25 cellular contexts compared by ENCODE assay signal in the genomic region with DNA sequence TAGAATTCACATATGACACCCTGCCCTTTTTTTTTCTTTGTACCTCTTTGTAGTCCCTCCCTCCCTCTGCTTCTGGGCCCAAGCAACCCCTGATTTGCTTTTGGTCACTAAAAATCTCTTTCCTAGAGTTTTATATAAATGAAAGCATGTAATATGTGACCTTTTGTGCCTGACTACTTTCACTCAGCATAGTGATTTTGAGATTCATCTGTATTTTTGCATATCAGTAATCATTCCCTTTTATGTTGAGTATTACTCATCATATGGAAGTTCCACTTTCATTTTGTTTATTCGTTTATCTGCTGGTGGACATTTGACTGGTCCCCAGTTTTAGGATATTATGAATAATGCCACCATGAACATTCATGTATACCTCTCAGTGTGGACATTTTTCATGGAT.
"Had no signal": no experiment of that assay in that cellular context is flagged by ENCODE, and none has a peak within 500 bp of the region (broad histone marks: within the 10 kb centered on the region; RNA-seq: fewer than 3 reads in every experiment).

No MANE protein-coding gene starts in this region.

- H3K27ac Mint-ChIP-seq: immature natural killer cell; naive thymus-derived CD8-positive, alpha-beta T cell; progenitor cell of endocrine pancreas had no signal

- H3K27ac ChIP-seq: left lung, lower lobe of right lung, right lobe of liver, stomach, thyroid gland, transverse colon, upper lobe of left lung had no signal

- H3K9me3 ChIP-seq: left lung, lower lobe of right lung, right atrium auricular region, right lobe of liver, stomach, testis, thyroid gland, transverse colon, upper lobe of left lung, vagina had no signal

- ATAC-seq: left colon; left lung; lower lobe of right lung; naive thymus-derived CD8-positive, alpha-beta T cell; right lobe of liver had no signal

- H3K36me3 ChIP-seq: left lung, lower lobe of right lung, right atrium auricular region, right lobe of liver, stomach, thyroid gland, transverse colon, upper lobe of left lung, vagina had no signal

- DNase-seq: hypothalamus; immature natural killer cell; kidney; left colon; left lung; lower lobe of right lung; mammary epithelial cell; mesenchymal stem cell; naive thymus-derived CD8-positive, alpha-beta T cell; nucleus accumbens; right lobe of liver; stimulated activated CD4-positive, alpha-beta T cell treated with anti-CD3 and anti-CD28 coated beads, Interleukin-1b, Interleukin-23, amount 100 ng/mL, for 48 hours; stimulated activated CD4-positive, alpha-beta T cell treated with anti-CD3 and anti-CD28 coated beads, Interleukin-4, amount 100 ng/mL, for 1 hour; stimulated activated naive CD4-positive, alpha-beta T cell; stomach; testis; thyroid gland; transverse colon; upper lobe of left lung had no signal

- H3K4me3 ChIP-seq: left lung, lower lobe of right lung, right atrium auricular region, right lobe of liver, smooth muscle cell, stomach, testis, thyroid gland, transverse colon, upper lobe of left lung, vagina had no signal

- H3K4me3 Mint-ChIP-seq: immature natural killer cell; naive thymus-derived CD8-positive, alpha-beta T cell; nephron; neural crest cell had no signal

- H3K36me3 Mint-ChIP-seq: immature natural killer cell had no signal

- H3K27me3 ChIP-seq: right atrium auricular region, right lobe of liver, stomach, testis, thyroid gland, transverse colon, upper lobe of left lung, vagina had no signal

- H3K4me1 ChIP-seq: left lung, lower lobe of right lung, right lobe of liver, stomach, transverse colon, upper lobe of left lung had no signal

- H3K4me1 Mint-ChIP-seq: immature natural killer cell had no signal
